In genomic region chr5:40367260-40367659, GRCh38 we compare ENCODE assay signal across 13 cellular contexts.
DNase-seq lines count a peak whose midpoint lies in the region; ATAC-seq, FAIRE-seq and TF ChIP-seq lines count a peak whose summit lies in the region.
"Had no signal": no experiment of that assay in that cellular context is flagged by ENCODE, and none has a peak within 500 bp of the region (broad histone marks: within the 10 kb centered on the region; RNA-seq: fewer than 3 reads in every experiment).

No MANE protein-coding gene starts in this region.

- SMC1A ChIA-PET in GM12878 (lab: Charles Lee; ENCODE audit: uncharacterized antibody, unreplicated experiment) = interaction anchor here (0.8 to 1.3 kb wide), 4 partner anchors 117 to 322 kb away, joined by 4 to 5 read pairs (median 4); no protein-coding TSS in a partner anchor

- TF ChIP-seq CTCF in CD4-positive, alpha-beta T cell (IDR thresholded peaks at IDR 0.05) = no peak
- TF ChIP-seq CTCF in HFFc6 (IDR thresholded peaks at IDR 0.05) (peak; percentile 66), GM12878 (IDR thresholded peaks at IDR 0.05 in 2 of 3, conservative IDR thresholded peaks at IDR 0.05 in 1 of 3; ENCODE audit: control insufficient read depth in 2 of 3, extremely low read depth in 1 of 3, insufficient read depth in 1 of 3, low read depth in 3 of 3, low read length in 3 of 3) (peak in 2 of 3 experiments; percentile 6 to 13; a peak in 1 of 6 replicates)

- no peaks in the 10 kb centered on the region for H3K79me2 ChIP-seq in GM12878 (ENCODE audit: control insufficient read depth, insufficient read depth, low read length)
- H3K79me2 ChIP-seq: parathyroid adenoma had no signal

- peak; percentile 34 for TF ChIP-seq RAD21 in GM12878 (IDR thresholded peaks at IDR 0.05; ENCODE audit: insufficient read depth, low read depth, low read length)

- no peak overlapping the region for H3K4me2 ChIP-seq in GM12878 (ENCODE audit: control insufficient read depth, insufficient read depth)

- BruUV-seq in GM12878 (replicated peaks; lab: Mats Ljungman, UMichigan) = no TSS peak

- no peak overlapping the region for H3K4me3 ChIP-seq in GM12878
- H3K4me3 ChIP-seq: thoracic aorta had no signal

- H3K27me3 ChIP-seq in CD4-positive, alpha-beta T cell (ENCODE audit: control insufficient read depth, insufficient read depth, low read length) = no peaks in the 10 kb centered on the region
- no peaks in the 10 kb centered on the region for H3K27me3 ChIP-seq in GM12878 (replicated peaks in 1 of 2; ENCODE audit: control insufficient read depth in 2 of 2, insufficient read depth in 2 of 2, low read length in 1 of 2)

- RAD21 ChIA-PET in GM12878 (lab: Charles Lee; ENCODE audit: unreplicated experiment) = no interaction called here

- H3K27ac ChIP-seq in CD4-positive, alpha-beta T cell (ENCODE audit: low read depth, low read length) = no peak overlapping the region
- no peak overlapping the region for H3K27ac ChIP-seq in GM12878 (ENCODE audit: control insufficient read depth, insufficient read depth)
- H3K27ac ChIP-seq: epithelial cell of prostate, parathyroid adenoma, thoracic aorta had no signal

- no peak overlapping the region for H3K4me3 Mint-ChIP-seq in CD4-positive, alpha-beta T cell
- no peak overlapping the region for H3K4me3 Mint-ChIP-seq in HFFc6

- no peaks in the 10 kb centered on the region for H4K20me1 ChIP-seq in GM12878 (ENCODE audit: control insufficient read depth, insufficient read depth)

- peaks cover 4% of the 10 kb centered on the region for H3K9me3 ChIP-seq in CD4-positive, alpha-beta T cell (ENCODE audit: control insufficient read depth, low read length)
- no peaks in the 10 kb centered on the region; the same call in 2 of the 3 replicates for H3K9me3 ChIP-seq in GM12878 (replicated peaks; ENCODE audit: control insufficient read depth, insufficient read depth, low read length)
- H3K9me3 ChIP-seq: thoracic aorta had no signal

- H3K27me3 Mint-ChIP-seq in CD4-positive, alpha-beta T cell = no peaks in the 10 kb centered on the region
- H3K27me3 Mint-ChIP-seq in HFFc6 (ENCODE audit: insufficient read depth) = peaks cover 1% of the 10 kb centered on the region; the same call in 1 of the 2 replicates

- no peak for TF ChIP-seq POLR2A in GM12878 (IDR thresholded peaks at IDR 0.05; ENCODE audit: low read depth, low read length)

- H2AFZ ChIP-seq in GM12878 (ENCODE audit: control insufficient read depth, low read depth, low read length) = no peak overlapping the region
- H2AFZ ChIP-seq: parathyroid adenoma had no signal

- WGBS in GM12878 (ENCODE audit: insufficient coverage, insufficient replicate concordance, low lambda C conversion rate, missing lambda C conversion rate) = 94% methylated on average over 2 of the region's 2 CpGs

- POLR2A ChIA-PET in CD4-positive, alpha-beta T cell (lab: Charles Lee) = interaction anchor here (1.5 kb wide), 1 partner anchor 18 kb away, joined by 4 read pairs; no protein-coding TSS in a partner anchor
- POLR2A ChIA-PET in GM12878 (lab: Charles Lee) = no interaction called here

- H3K36me3 Mint-ChIP-seq in CD4-positive, alpha-beta T cell (ENCODE audit: low read depth) = no peaks in the 10 kb centered on the region
- peaks cover 6% of the 10 kb centered on the region; the same call in 1 of the 2 replicates for H3K36me3 Mint-ChIP-seq in HFFc6 (ENCODE audit: low read depth)

- DNase-seq in CD4-positive, alpha-beta T cell = peak in 1 of 10 experiments; percentile 19
- DNase-seq in HFFc6 (peak; percentile 12), GM12878 (ENCODE audit: low read depth, low spot score) (no peak), myocyte (ENCODE audit: low read depth) (peak; percentile 43), KG1 (lab: John Stamatoyannopoulos, UW) (no peak), kidney tubule cell (ENCODE audit: low spot score) (no peak), NCI-H1417 treated with DMSO at 0.1 percent for 48 hours (lab: John Stamatoyannopoulos, UW) (no peak)
- DNase-seq: activated naive CD4-positive, alpha-beta T cell; mesendoderm; NCI-H1092 had no signal

- FAIRE-seq in GM12878 (lab: Jason Lieb, UNC) = no peak

- ATAC-seq in CD4-positive, alpha-beta T cell (ENCODE audit: poor library complexity) = peak; percentile 66
- no peak for ATAC-seq in GM12878

- no peaks in the 10 kb centered on the region for H3K4me1 ChIP-seq in GM12878 (ENCODE audit: control insufficient read depth, insufficient read depth, low read length)
- H3K4me1 ChIP-seq: parathyroid adenoma had no signal

- H3K9me3 Mint-ChIP-seq in CD4-positive, alpha-beta T cell = peaks cover 5% of the 10 kb centered on the region
- H3K9me3 Mint-ChIP-seq in HFFc6 = peaks cover 8% of the 10 kb centered on the region; the same call in 1 of the 2 replicates

- H3K36me3 ChIP-seq in GM12878 (ENCODE audit: control insufficient read depth in 2 of 2, insufficient read depth in 2 of 2, low read length in 1 of 2) = no peaks in the 10 kb centered on the region
- H3K36me3 ChIP-seq: thoracic aorta had no signal

- no peak for TF ChIP-seq EP300 in GM12878 (IDR thresholded peaks at IDR 0.05; ENCODE audit: borderline replicate concordance in 1 of 2, control insufficient read depth in 1 of 2, low read depth in 2 of 2, low read length in 2 of 2)

- in situ Hi-C loops in GM12878 (cut with MboI) = no loop called here

- peak overlapping the region; percentile 17 for H3K27ac Mint-ChIP-seq in CD4-positive, alpha-beta T cell
- no peak overlapping the region for H3K27ac Mint-ChIP-seq in HFFc6

- no peak overlapping the region for H3K9ac ChIP-seq in GM12878 (ENCODE audit: control insufficient read depth, insufficient read depth, low read length)
- H3K9ac ChIP-seq: parathyroid adenoma had no signal

- H3K4me1 Mint-ChIP-seq in CD4-positive, alpha-beta T cell (ENCODE audit: low read depth) = peaks cover 7% of the 10 kb centered on the region
- no peaks in the 10 kb centered on the region for H3K4me1 Mint-ChIP-seq in HFFc6 (ENCODE audit: low read depth)

- intact Hi-C loops in CD4-positive, alpha-beta T cell (cut with DNase I, micrococcal nuclease) = loop anchor here (1.0 to 5.0 kb wide), 6 partner anchors 44 to 321 kb away; no protein-coding TSS in a partner anchor
- intact Hi-C loops in GM12878 (cut with micrococcal nuclease; ENCODE audit: unreplicated experiment) = no loop called here

- CTCF ChIA-PET in CD4-positive, alpha-beta T cell (lab: Charles Lee) = interaction anchor here (0.6 to 1.3 kb wide), 7 partner anchors 9 to 416 kb away, joined by 3 to 8 read pairs (median 3); no protein-coding TSS in a partner anchor
- CTCF ChIA-PET in GM12878 (lab: Yijun Ruan, JAX) = interaction anchor here (0.6 to 1.2 kb wide), 4 partner anchors 17 to 319 kb away, joined by 3 to 4 read pairs (median 3); no protein-coding TSS in a partner anchor

TF ChIP-seq in GM12878, 131 proteins besides CTCF, POLR2A, EP300 and RAD21 (continues in another document):
- TF ChIP-seq FOXK2 (IDR thresholded peaks at IDR 0.05) = no peak
- no peak for TF ChIP-seq E4F1 (IDR thresholded peaks at IDR 0.05; ENCODE audit: borderline replicate concordance, partially characterized antibody)
- TF ChIP-seq E2F8 (IDR thresholded peaks at IDR 0.05; ENCODE audit: low read depth, partially characterized antibody) = no peak
- TF ChIP-seq EGR1 (IDR thresholded peaks at IDR 0.05; ENCODE audit: borderline replicate concordance in 1 of 2, low read depth in 2 of 2, low read length in 2 of 2) = no peak
- TF ChIP-seq HDAC6 (IDR thresholded peaks at IDR 0.05; ENCODE audit: unreplicated experiment) = no peak
- no peak for TF ChIP-seq ZZZ3 (IDR thresholded peaks at IDR 0.05; ENCODE audit: control insufficient read depth, insufficient read length, low read depth)
- no peak for TF ChIP-seq IRF4 (IDR thresholded peaks at IDR 0.05; ENCODE audit: low read depth, low read length)
- TF ChIP-seq TCF3 (IDR thresholded peaks at IDR 0.05; ENCODE audit: borderline replicate concordance, insufficient read depth, low read depth, low read length) = no peak
- no peak for TF ChIP-seq EZH2 (IDR thresholded peaks at IDR 0.05; ENCODE audit: borderline replicate concordance, control insufficient read depth, low read depth, low read length)
- TF ChIP-seq BCL11A (IDR thresholded peaks at IDR 0.05; ENCODE audit: low read depth, low read length) = no peak

Comparison
In these comparisons a context has a peak if more than half of its experiments do, and no peak if none do; other contexts are left out.
1. DNase-seq: peak in HFFc6 (single experiment) and myocyte (single experiment); none in GM12878 (single experiment), KG1 (single experiment), kidney tubule cell (single experiment) and NCI-H1417 treated with DMSO at 0.1 percent for 48 hours (single experiment).